2 cellular contexts compared by ENCODE assay signal in the genomic region with DNA sequence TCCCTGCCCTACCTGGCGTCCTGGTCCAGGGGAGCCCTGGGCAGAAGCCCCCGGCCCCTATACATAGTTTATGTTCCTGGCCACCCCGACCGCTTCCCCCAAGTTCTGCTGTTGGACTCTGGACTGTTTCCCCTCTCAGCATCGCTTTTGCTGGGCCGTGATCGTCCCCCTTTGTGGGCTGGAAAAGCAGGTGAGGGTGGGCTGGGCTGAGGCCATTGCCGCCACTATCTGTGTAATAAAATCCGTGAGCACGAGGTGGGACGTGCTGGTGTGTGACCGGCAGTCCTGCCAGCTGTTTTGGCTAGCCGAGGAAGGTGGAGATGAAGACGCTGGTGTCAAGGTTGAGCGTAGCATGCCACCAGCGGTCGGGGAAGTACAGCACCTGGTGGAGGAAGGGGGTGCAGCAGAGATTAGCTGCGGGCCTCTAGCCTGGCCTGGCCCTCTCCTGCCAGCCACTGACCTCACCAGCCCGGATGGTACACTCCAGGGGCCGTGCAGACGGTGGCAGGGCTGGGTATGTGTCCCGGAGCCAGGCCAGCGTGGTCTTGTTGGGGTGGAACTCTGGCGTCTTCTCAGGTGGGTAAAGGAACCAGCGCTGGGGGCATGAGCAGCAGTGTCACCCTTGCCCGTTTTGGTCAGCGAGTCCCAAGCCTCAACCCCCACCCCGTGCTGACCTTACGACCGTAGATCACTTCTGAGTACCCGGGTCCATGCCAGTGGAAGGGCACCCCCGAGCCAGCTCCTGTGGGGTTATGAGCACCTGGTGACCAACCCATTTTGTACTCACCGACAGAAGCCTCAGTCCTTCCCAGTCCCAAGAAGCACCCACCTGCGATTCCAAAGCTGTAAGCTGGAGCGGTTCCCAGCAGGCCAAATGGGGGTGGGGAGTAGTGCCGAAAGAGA.
TF ChIP-seq lines count a peak whose summit lies in the region.

No MANE protein-coding gene starts in this region.

TF ChIP-seq in A549, 52 proteins besides CTCF, POLR2A, EP300 and RAD21:
- TF ChIP-seq PBX3 (IDR thresholded peaks at IDR 0.05) (peak; percentile 20), POLR2AphosphoS2 (conservative IDR thresholded peaks at IDR 0.05; ENCODE audit: low read length) (peak; percentile 36; the same call in 1 of the 2 replicates), E2F6 (IDR thresholded peaks at IDR 0.05; ENCODE audit: borderline replicate concordance, low read depth) (no peak)
TF ChIP-seq in A549: peak in this region for 2.

TF ChIP-seq in HEK293, 187 proteins besides CTCF, POLR2A, EP300 and RAD21 (continued from another document and continues in another):
- TF ChIP-seq ZNF623 (tag by site-specific recombination; IDR thresholded peaks at IDR 0.05), result 0 out of 2 replicates have a peak, but pooled peaks have one; percentile 3
- TF ChIP-seq ZNF214 (tag by site-specific recombination; IDR thresholded peaks at IDR 0.05; ENCODE audit: borderline replicate concordance), result no peak
- TF ChIP-seq ZNF843 (tag by site-specific recombination; IDR thresholded peaks at IDR 0.05), result 0 out of 2 replicates have a peak, but pooled peaks have one; percentile 12
- TF ChIP-seq ZNF202 (tag by site-specific recombination; IDR thresholded peaks at IDR 0.05; ENCODE audit: borderline replicate concordance), result no peak
- peak; percentile 73; the same call in 1 of the 2 replicates for TF ChIP-seq ZBTB7A (tag by site-specific recombination; IDR thresholded peaks at IDR 0.05; ENCODE audit: low read depth)
- no peak for TF ChIP-seq ZNF211 (tag by site-specific recombination; IDR thresholded peaks at IDR 0.05; ENCODE audit: low read depth)
- no peak for TF ChIP-seq ZNF394 (tag by site-specific recombination; IDR thresholded peaks at IDR 0.05; ENCODE audit: borderline replicate concordance)
- no peak for TF ChIP-seq ZNF174 (tag by site-specific recombination; IDR thresholded peaks at IDR 0.05)
- 0 out of 2 replicates have a peak, but pooled peaks have one; percentile 2 for TF ChIP-seq ZNF768 (tag by site-specific recombination; IDR thresholded peaks at IDR 0.05)
- TF ChIP-seq KLF7 (tag by site-specific recombination; IDR thresholded peaks at IDR 0.05; ENCODE audit: borderline replicate concordance), result no peak
- TF ChIP-seq SALL2 (tag by site-specific recombination; IDR thresholded peaks at IDR 0.05; ENCODE audit: borderline replicate concordance), result no peak
- TF ChIP-seq ZBTB10 (tag by site-specific recombination; IDR thresholded peaks at IDR 0.05), result no peak
- TF ChIP-seq PRDM4 (tag by site-specific recombination; IDR thresholded peaks at IDR 0.05), result 0 out of 2 replicates have a peak, but pooled peaks have one; percentile 11
- TF ChIP-seq ZNF544 (tag by site-specific recombination; IDR thresholded peaks at IDR 0.05), result no peak
- no peak for TF ChIP-seq ZNF311 (tag by site-specific recombination; IDR thresholded peaks at IDR 0.05; ENCODE audit: borderline replicate concordance)
- TF ChIP-seq ZNF132 (tag by site-specific recombination; IDR thresholded peaks at IDR 0.05; ENCODE audit: borderline replicate concordance), result no peak
- no peak for TF ChIP-seq ZNF16 (tag by site-specific recombination; IDR thresholded peaks at IDR 0.05; ENCODE audit: low read depth)
- TF ChIP-seq ZNF548 (tag by site-specific recombination; IDR thresholded peaks at IDR 0.05), result no peak
- TF ChIP-seq GLIS1 (tag by site-specific recombination; IDR thresholded peaks at IDR 0.05), result no peak
- TF ChIP-seq, protein P1, sequence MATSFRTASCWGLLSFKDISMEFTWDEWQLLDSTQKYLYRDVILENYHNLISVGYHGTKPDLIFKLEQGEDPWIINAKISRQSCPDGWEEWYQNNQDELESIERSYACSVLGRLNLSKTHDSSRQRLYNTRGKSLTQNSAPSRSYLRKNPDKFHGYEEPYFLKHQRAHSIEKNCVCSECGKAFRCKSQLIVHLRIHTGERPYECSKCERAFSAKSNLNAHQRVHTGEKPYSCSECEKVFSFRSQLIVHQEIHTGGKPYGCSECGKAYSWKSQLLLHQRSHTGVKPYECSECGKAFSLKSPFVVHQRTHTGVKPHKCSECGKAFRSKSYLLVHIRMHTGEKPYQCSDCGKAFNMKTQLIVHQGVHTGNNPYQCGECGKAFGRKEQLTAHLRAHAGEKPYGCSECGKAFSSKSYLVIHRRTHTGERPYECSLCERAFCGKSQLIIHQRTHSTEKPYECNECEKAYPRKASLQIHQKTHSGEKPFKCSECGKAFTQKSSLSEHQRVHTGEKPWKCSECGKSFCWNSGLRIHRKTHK (tag by site-specific recombination; IDR thresholded peaks at IDR 0.05), result no peak
- TF ChIP-seq SP3 (tag by site-specific recombination; IDR thresholded peaks at IDR 0.05), result no peak
- TF ChIP-seq ZNF701 (tag by site-specific recombination; IDR thresholded peaks at IDR 0.05), result no peak
- 0 out of 2 replicates have a peak, but pooled peaks have one; percentile 2 for TF ChIP-seq ZIC2 (tag by site-specific recombination; IDR thresholded peaks at IDR 0.05)
- TF ChIP-seq ZNF561 (tag by site-specific recombination; IDR thresholded peaks at IDR 0.05; ENCODE audit: borderline replicate concordance), result peak; percentile 20; the same call in 1 of the 2 replicates
- no peak for TF ChIP-seq ZNF433 (tag by site-specific recombination; IDR thresholded peaks at IDR 0.05; ENCODE audit: low read depth)
- no peak for TF ChIP-seq ZNF184 (tag by site-specific recombination; IDR thresholded peaks at IDR 0.05)
- no peak for TF ChIP-seq ZNF664 (tag by site-specific recombination; IDR thresholded peaks at IDR 0.05)
- TF ChIP-seq ZNF239 (tag by site-specific recombination; IDR thresholded peaks at IDR 0.05), result 0 out of 2 replicates have a peak, but pooled peaks have one; percentile 62
- TF ChIP-seq ZNF416 (tag by site-specific recombination; IDR thresholded peaks at IDR 0.05), result no peak
- TF ChIP-seq ZNF600 (tag by site-specific recombination; IDR thresholded peaks at IDR 0.05), result peak; percentile 86
- peak; percentile 56; the same call in 1 of the 2 replicates for TF ChIP-seq ZNF2 (tag by site-specific recombination; IDR thresholded peaks at IDR 0.05)
- no peak for TF ChIP-seq ZFP69B (tag by site-specific recombination; IDR thresholded peaks at IDR 0.05)
- no peak; the same call in 1 of the 2 replicates for TF ChIP-seq MZF1 (tag by site-specific recombination; IDR thresholded peaks at IDR 0.05; ENCODE audit: borderline replicate concordance)
- TF ChIP-seq ZXDB (tag by site-specific recombination; IDR thresholded peaks at IDR 0.05), result peak; percentile 78
- no peak for TF ChIP-seq TRIM28 (IDR thresholded peaks at IDR 0.05; ENCODE audit: borderline replicate concordance, low read length)
- TF ChIP-seq SP2 (tag by site-specific recombination; IDR thresholded peaks at IDR 0.05), result peak; percentile 40; the same call in 1 of the 2 replicates
- no peak for TF ChIP-seq ZFP41 (tag by site-specific recombination; IDR thresholded peaks at IDR 0.05; ENCODE audit: borderline replicate concordance)
- no peak for TF ChIP-seq YY1 (tag by site-specific recombination; IDR thresholded peaks at IDR 0.05)
- TF ChIP-seq ZNF585B (tag by site-specific recombination; IDR thresholded peaks at IDR 0.05), result no peak
- TF ChIP-seq ZFP37 (tag by site-specific recombination; IDR thresholded peaks at IDR 0.05), result peak; percentile 13; the same call in 1 of the 2 replicates
- TF ChIP-seq ELK4 (IDR thresholded peaks at IDR 0.05; ENCODE audit: borderline replicate concordance, low read depth, low read length), result no peak
- TF ChIP-seq ZNF266 (tag by site-specific recombination; IDR thresholded peaks at IDR 0.05; ENCODE audit: low read depth), result no peak
- no peak for TF ChIP-seq ZNF140 (tag by site-specific recombination; IDR thresholded peaks at IDR 0.05)
- TF ChIP-seq ZNF280C (tag by site-specific recombination; IDR thresholded peaks at IDR 0.05), result no peak
- no peak for TF ChIP-seq SETDB1 (IDR thresholded peaks at IDR 0.05; ENCODE audit: insufficient read length, low read length)
- TF ChIP-seq SCRT1 (tag by site-specific recombination; IDR thresholded peaks at IDR 0.05; ENCODE audit: borderline replicate concordance), result no peak
- TF ChIP-seq, protein P2, sequence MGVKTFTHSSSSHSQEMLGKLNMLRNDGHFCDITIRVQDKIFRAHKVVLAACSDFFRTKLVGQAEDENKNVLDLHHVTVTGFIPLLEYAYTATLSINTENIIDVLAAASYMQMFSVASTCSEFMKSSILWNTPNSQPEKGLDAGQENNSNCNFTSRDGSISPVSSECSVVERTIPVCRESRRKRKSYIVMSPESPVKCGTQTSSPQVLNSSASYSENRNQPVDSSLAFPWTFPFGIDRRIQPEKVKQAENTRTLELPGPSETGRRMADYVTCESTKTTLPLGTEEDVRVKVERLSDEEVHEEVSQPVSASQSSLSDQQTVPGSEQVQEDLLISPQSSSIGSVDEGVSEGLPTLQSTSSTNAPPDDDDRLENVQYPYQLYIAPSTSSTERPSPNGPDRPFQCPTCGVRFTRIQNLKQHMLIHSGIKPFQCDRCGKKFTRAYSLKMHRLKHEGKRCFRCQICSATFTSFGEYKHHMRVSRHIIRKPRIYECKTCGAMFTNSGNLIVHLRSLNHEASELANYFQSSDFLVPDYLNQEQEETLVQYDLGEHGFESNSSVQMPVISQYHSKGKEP (tag by site-specific recombination; IDR thresholded peaks at IDR 0.05), result no peak
- TF ChIP-seq ZNF747 (tag by site-specific recombination; IDR thresholded peaks at IDR 0.05), result no peak
- no peak for TF ChIP-seq ZNF571 (tag by site-specific recombination; IDR thresholded peaks at IDR 0.05)
- no peak for TF ChIP-seq ZNF555 (tag by site-specific recombination; conservative IDR thresholded peaks at IDR 0.05)
- no peak for TF ChIP-seq ZNF530 (tag by site-specific recombination; IDR thresholded peaks at IDR 0.05; ENCODE audit: low read depth)
- no peak for TF ChIP-seq MEIS1 (CRISPR knock-in tag; IDR thresholded peaks at IDR 0.05; ENCODE audit: borderline replicate concordance)
- 0 out of 2 replicates have a peak, but pooled peaks have one; percentile 4 for TF ChIP-seq OSR2 (tag by site-specific recombination; IDR thresholded peaks at IDR 0.05)
- no peak for TF ChIP-seq ZNF221 (tag by site-specific recombination; IDR thresholded peaks at IDR 0.05; ENCODE audit: borderline replicate concordance)
